22 cellular contexts compared by ENCODE assay signal in the genomic region with DNA sequence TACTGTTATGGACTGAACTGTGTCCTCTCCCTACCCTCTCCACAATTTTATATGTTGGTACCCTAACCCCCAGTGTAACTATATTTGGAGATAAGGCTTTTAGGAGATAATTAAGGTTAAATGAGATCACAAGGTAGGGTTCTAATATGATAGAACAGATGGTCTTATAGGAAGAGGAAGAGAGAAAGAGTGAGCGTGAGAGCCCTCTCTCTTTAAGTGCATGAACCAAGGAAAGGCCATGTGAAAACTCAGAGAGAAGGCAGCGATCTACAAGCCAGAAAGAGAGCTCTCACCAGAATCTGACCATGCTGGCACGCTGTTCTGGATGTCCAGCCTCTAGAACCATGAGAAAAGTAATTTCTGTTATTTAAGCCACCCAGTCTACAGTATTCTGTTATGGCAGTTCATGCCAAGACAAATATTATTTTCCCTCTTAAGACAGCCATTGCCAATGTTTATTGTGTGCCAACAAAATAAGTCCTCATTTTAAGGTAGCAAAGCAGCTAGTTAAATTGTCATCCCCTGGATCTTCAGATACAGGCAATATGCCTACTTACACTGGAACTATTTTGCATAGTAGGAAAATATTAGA.
"Had no signal": no experiment of that assay in that cellular context is flagged by ENCODE, and none has a peak within 500 bp of the region (broad histone marks: within the 10 kb centered on the region; RNA-seq: fewer than 3 reads in every experiment).

No MANE protein-coding gene starts in this region.

- FAIRE-seq: endometrium, frontal cortex, small intestine had no signal

- ATAC-seq: effector memory CD8-positive, alpha-beta T cell; left lobe of liver; mucosa of descending colon; natural killer cell treated with Interleukin-12 subunit alpha and Interleukin-12 subunit beta and Interleukin-15 and Interleukin-18, amount 100 ng/mL, for 72 hours; right lobe of liver had no signal

- H3K27ac ChIP-seq: neutrophil, parathyroid adenoma, right lobe of liver, stomach, thyroid gland had no signal

- DNase-seq: cortex of kidney; effector memory CD8-positive, alpha-beta T cell; hypothalamus; immature natural killer cell; kidney; mesenchymal stem cell; mucosa of descending colon; naive B cell; right lobe of liver; small intestine; stimulated activated CD4-positive, alpha-beta T cell treated with anti-CD3 and anti-CD28 coated beads, Interleukin-15, amount 100 ng/mL, for 24 hours; stimulated activated CD4-positive, alpha-beta T cell treated with anti-CD3 and anti-CD28 coated beads, Interleukin-2, amount 100 ng/mL, for 48 hours; stimulated activated naive CD4-positive, alpha-beta T cell treated with Interleukin-2 at 50 U/mL for 16 hours; stomach; thyroid gland; trophoblast cell had no signal

- H3K27me3 ChIP-seq: neutrophil, right lobe of liver, stomach, thyroid gland had no signal

- H3K36me3 ChIP-seq: neutrophil, right lobe of liver, stomach, thyroid gland had no signal

- H3K9me3 ChIP-seq: mucosa of descending colon, neutrophil, right lobe of liver, stomach, thyroid gland had no signal

- H3K4me1 ChIP-seq: parathyroid adenoma, right lobe of liver, stomach, thyroid gland had no signal

- H3K4me3 ChIP-seq: mucosa of descending colon, right lobe of liver, stomach, thyroid gland had no signal
